Comparison of ENCODE assay signal across 7 cellular contexts in genomic region chr1:205504311-205505075, GRCh38. TPM values are rescaled to one million over a fixed set of nuclear protein-coding genes. Genes with fewer than 3 reads are reported as not detected.
DNase-seq lines count a peak whose midpoint lies in the region; ATAC-seq and TF ChIP-seq lines count a peak whose summit lies in the region.

Gene CDK18, plus strand, starts transcription at chr1:205504669. Its CDS starts 18,499 bp downstream, at chr1:205523168.

- intact Hi-C loops in activated CD8-positive, alpha-beta T cell treated with anti-CD3 and anti-CD28 coated beads for 36 hours (cut with micrococcal nuclease), result no loop called here

- no peaks in the 10 kb centered on the region for H3K9me3 ChIP-seq in mononuclear cell (ENCODE audit: low read depth, low read length)

- no peaks in the 10 kb centered on the region for H3K9me3 Mint-ChIP-seq in activated CD8-positive, alpha-beta T cell treated with anti-CD3 and anti-CD28 coated beads for 36 hours

- peaks cover 12% of the 10 kb centered on the region for H3K4me1 Mint-ChIP-seq in activated CD8-positive, alpha-beta T cell treated with anti-CD3 and anti-CD28 coated beads for 36 hours (ENCODE audit: low read depth)

- peak within 1 kb of the TSS; percentile 44 for H3K4me3 ChIP-seq in mononuclear cell (ENCODE audit: low read length)

- DNase-seq in H4 (ENCODE audit: low spot score) (peak; percentile 69), NCI-H2196 treated with DMSO at 0.1 percent for 48 hours (lab: John Stamatoyannopoulos, UW; ENCODE audit: unreplicated experiment) (peak; percentile 82), epidermal melanocyte (ENCODE audit: insufficient read length, low spot score) (peak; percentile 49), AG08395 (ENCODE audit: low spot score) (no peak)
- peak; percentile 68 for DNase-seq in activated CD8-positive, alpha-beta T cell treated with anti-CD3 and anti-CD28 coated beads for 36 hours
- DNase-seq in stimulated activated naive CD8-positive, alpha-beta T cell treated with anti-CD3 and anti-CD28 coated beads, Interleukin-15, Interleukin-2, amounts not matched to agents 100 U/mL and 50 U/mL, for 24 hours, result peak; percentile 68

- CTCF ChIA-PET in activated CD8-positive, alpha-beta T cell treated with anti-CD3 and anti-CD28 coated beads for 36 hours (lab: Charles Lee), result interaction anchor here (6.7 kb wide), 1 partner anchor 17 kb away, joined by 63 read pairs; no protein-coding TSS in a partner anchor

- H3K27ac Mint-ChIP-seq in activated CD8-positive, alpha-beta T cell treated with anti-CD3 and anti-CD28 coated beads for 36 hours, result peak within 1 kb of the TSS; percentile 22

- POLR2A ChIA-PET in activated CD8-positive, alpha-beta T cell treated with anti-CD3 and anti-CD28 coated beads for 36 hours (lab: Charles Lee), result no interaction called here

- no peaks in the 10 kb centered on the region for H3K27me3 ChIP-seq in mononuclear cell (ENCODE audit: insufficient read depth, low read length)

- peak within 1 kb of the TSS; percentile 73 for H3K4me3 Mint-ChIP-seq in activated CD8-positive, alpha-beta T cell treated with anti-CD3 and anti-CD28 coated beads for 36 hours

- peaks cover 8% of the 10 kb centered on the region for H3K4me1 ChIP-seq in mononuclear cell (ENCODE audit: insufficient read depth, low read length)

- peak; percentile 78 for ATAC-seq in activated CD8-positive, alpha-beta T cell treated with anti-CD3 and anti-CD28 coated beads for 36 hours
- ATAC-seq in stimulated activated naive CD8-positive, alpha-beta T cell treated with anti-CD3 and anti-CD28 coated beads, Interleukin-15, Interleukin-2, amounts not matched to agents 100 U/mL and 50 U/mL, for 24 hours, result peak; percentile 66

- H3K36me3 Mint-ChIP-seq in activated CD8-positive, alpha-beta T cell treated with anti-CD3 and anti-CD28 coated beads for 36 hours (ENCODE audit: low read depth), result no peaks in the 10 kb centered on the region

- TF ChIP-seq CTCF in activated CD8-positive, alpha-beta T cell treated with anti-CD3 and anti-CD28 coated beads for 36 hours (IDR thresholded peaks at IDR 0.05), result no peak

- H3K27me3 Mint-ChIP-seq in activated CD8-positive, alpha-beta T cell treated with anti-CD3 and anti-CD28 coated beads for 36 hours, result no peaks in the 10 kb centered on the region

RNA-seq across cellular contexts. Expression of gene CDK18, which starts in this region (rescaled TPM):
- 0.72 and 4.4 TPM in 2 replicates for total RNA-seq in H4 (2014; rRNA removed; shearing (Covaris generic))
- 10 to 100 TPM in 1 of 2 experiments, 1 to 10 TPM in 1; 8.4 to 10.4 TPM for total RNA-seq in activated CD8-positive, alpha-beta T cell treated with anti-CD3 and anti-CD28 coated beads for 36 hours
- total RNA-seq in mononuclear cell, result 0.94 TPM
